ENCODE assay signal across 12 cellular contexts in the genomic region with DNA sequence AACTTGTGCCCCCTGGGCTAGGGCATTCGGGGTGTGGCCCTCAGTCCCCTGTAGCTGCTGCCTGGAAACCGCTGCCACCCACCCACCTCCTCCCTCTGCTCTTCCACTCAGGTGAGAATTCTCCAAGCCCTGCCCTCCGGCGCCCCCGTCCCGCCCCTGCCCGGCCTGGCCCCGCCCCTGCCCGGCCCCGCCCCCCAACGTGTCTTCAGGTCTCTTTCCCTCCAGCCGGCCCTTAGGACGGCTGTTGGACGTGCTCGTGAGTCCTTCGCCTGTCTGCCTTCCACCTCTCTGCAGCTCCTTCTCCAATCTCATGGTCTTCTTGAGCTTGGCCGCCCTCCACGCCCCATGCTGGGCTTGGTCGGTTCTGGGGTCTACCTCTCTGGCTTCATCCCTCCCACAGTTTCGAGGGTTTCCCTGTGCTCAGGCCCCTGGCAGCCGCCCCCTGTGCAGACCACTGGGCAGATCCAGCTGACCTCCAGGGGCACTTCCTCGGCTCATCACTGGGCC. TPM values are rescaled to one million over a fixed set of nuclear protein-coding genes. Genes with fewer than 3 reads are reported as not detected.
DNase-seq lines count a peak whose midpoint lies in the region; ATAC-seq and TF ChIP-seq lines count a peak whose summit lies in the region.
"Had no signal": no experiment of that assay in that cellular context is flagged by ENCODE, and none has a peak within 500 bp of the region (broad histone marks: within the 10 kb centered on the region; RNA-seq: fewer than 3 reads in every experiment).

No MANE protein-coding gene starts in this region.

- no peaks in the 10 kb centered on the region for H3K36me3 ChIP-seq in vagina
- H3K36me3 ChIP-seq: BLaER1 treated with 17β-estradiol and CSF1 and Interleukin-3, amounts not matched to agents 10 nM and 100 nM had no signal

- peak; percentile 74 to 76 for ATAC-seq in activated T-cell treated with anti-CD3 and anti-CD28 coated beads, Interleukin-2, amount 50 U/mL, for 72 hours (replicated peaks in 1 of 2)
- ATAC-seq in foreskin keratinocyte, result peak; percentile 57
- ATAC-seq in stimulated activated naive CD8-positive, alpha-beta T cell treated with anti-CD3 and anti-CD28 coated beads, Interleukin-15, Interleukin-2, amounts not matched to agents 100 U/mL and 50 U/mL, for 24 hours, result peak; percentile 59
- ATAC-seq in GM21390 (IDR thresholded peaks at IDR 0.05; ENCODE audit: unreplicated experiment), result no peak

- H3K4me3 Mint-ChIP-seq in activated T-cell treated with anti-CD3 and anti-CD28 coated beads, Interleukin-2, amount 50 U/mL, for 72 hours, result peak overlapping the region in 1 of 2 donors; percentile 22

- H3K4me3 ChIP-seq in vagina, result no peak overlapping the region
- H3K4me3 ChIP-seq: BLaER1 treated with 17β-estradiol and CSF1 and Interleukin-3, amounts not matched to agents 10 nM and 100 nM had no signal

- H3K4me1 Mint-ChIP-seq in activated T-cell treated with anti-CD3 and anti-CD28 coated beads, Interleukin-2, amount 50 U/mL, for 72 hours (ENCODE audit: low read depth), result peaks cover 8% of the 10 kb centered on the region

- H3K27me3 Mint-ChIP-seq in activated T-cell treated with anti-CD3 and anti-CD28 coated beads, Interleukin-2, amount 50 U/mL, for 72 hours (ENCODE audit: low read depth), result peaks cover 25% of the 10 kb centered on the region

- no peak for TF ChIP-seq CTCF in foreskin keratinocyte (conservative IDR thresholded peaks at IDR 0.05)
- no peak for TF ChIP-seq CTCF in vagina (IDR thresholded peaks at IDR 0.05)

- H3K9me3 ChIP-seq in vagina, result no peaks in the 10 kb centered on the region
- H3K9me3 ChIP-seq: BLaER1 treated with 17β-estradiol and CSF1 and Interleukin-3, amounts not matched to agents 10 nM and 100 nM had no signal

- H3K27ac ChIP-seq in foreskin keratinocyte (no peak overlapping the region), vagina (no peak overlapping the region)
- H3K27ac ChIP-seq: BLaER1 treated with 17β-estradiol and CSF1 and Interleukin-3, amounts not matched to agents 10 nM and 100 nM had no signal

- peaks cover 2% of the 10 kb centered on the region for H3K27me3 ChIP-seq in foreskin keratinocyte
- H3K27me3 ChIP-seq in vagina, result no peaks in the 10 kb centered on the region

- H3K4me1 ChIP-seq in foreskin keratinocyte, result no peaks in the 10 kb centered on the region
- H3K4me1 ChIP-seq in vagina, result no peaks in the 10 kb centered on the region

- no peaks in the 10 kb centered on the region for H3K36me3 Mint-ChIP-seq in activated T-cell treated with anti-CD3 and anti-CD28 coated beads, Interleukin-2, amount 50 U/mL, for 72 hours (ENCODE audit: insufficient read depth in 2 of 2)

- no peaks in the 10 kb centered on the region for H3K9me3 Mint-ChIP-seq in activated T-cell treated with anti-CD3 and anti-CD28 coated beads, Interleukin-2, amount 50 U/mL, for 72 hours

- no peak for TF ChIP-seq POLR2A in vagina (IDR thresholded peaks at IDR 0.05)

- no peak for DNase-seq in activated T-cell treated with anti-CD3 and anti-CD28 coated beads, Interleukin-2, amount 50 U/mL, for 72 hours
- DNase-seq in activated T-cell treated with anti-CD3 and anti-CD28 coated beads, Interleukin-2, amount 50 U/mL, for 48 hours, result no peak
- DNase-seq in OCI-M1 (lab: John Stamatoyannopoulos, UW) (peak; percentile 44), foreskin keratinocyte (no peak), vagina (ENCODE audit: extremely low spot score in 2 of 2) (no peak), NCI-H1105 (lab: John Stamatoyannopoulos, UW) (no peak)
- no peak for DNase-seq in stimulated activated naive CD8-positive, alpha-beta T cell treated with anti-CD3 and anti-CD28 coated beads, Interleukin-15, Interleukin-2, amounts not matched to agents 100 U/mL and 50 U/mL, for 24 hours

- intact Hi-C loops in vagina (cut with DNase I), result no loop called here

- H3K27ac Mint-ChIP-seq in activated T-cell treated with anti-CD3 and anti-CD28 coated beads, Interleukin-2, amount 50 U/mL, for 72 hours, result no peak overlapping the region

RNA-seq across cellular contexts. Expression of a gene that starts 12.2 kb away (rescaled TPM):
- under 1 TPM; 0.60 to 0.62 TPM for total RNA-seq in activated T-cell treated with anti-CD3 and anti-CD28 coated beads, Interleukin-2, amount 50 U/mL, for 72 hours
- total RNA-seq in foreskin keratinocyte (0.24 and 0.28 TPM in 2 replicates), vagina (3.2 TPM)
- 0.30 and 0.31 TPM in 2 replicates for polyA plus RNA-seq in foreskin keratinocyte

RNA-seq across cellular contexts. Expression of a gene that starts 15.2 kb away (rescaled TPM):
- 10 to 100 TPM; 19.8 to 26.8 TPM for total RNA-seq in activated T-cell treated with anti-CD3 and anti-CD28 coated beads, Interleukin-2, amount 50 U/mL, for 72 hours
- total RNA-seq in foreskin keratinocyte (22.7 and 28.8 TPM in 2 replicates), vagina (44.2 TPM)
- polyA plus RNA-seq in foreskin keratinocyte, result 23.5 and 29.2 TPM in 2 replicates

RNA-seq across cellular contexts. Expression of a gene that starts 30.1 kb away (rescaled TPM):
- 100 to 1,000 TPM in 1 of 2 donors, 10 to 100 TPM in 1; 95.6 to 110 TPM for total RNA-seq in activated T-cell treated with anti-CD3 and anti-CD28 coated beads, Interleukin-2, amount 50 U/mL, for 72 hours
- total RNA-seq in foreskin keratinocyte, result 56.2 and 57.3 TPM in 2 replicates
- polyA plus RNA-seq in foreskin keratinocyte, result 59.6 and 60.5 TPM in 2 replicates
- total RNA-seq in vagina, result 51.6 TPM

RNA-seq across cellular contexts. Expression of a gene that starts 34.5 kb away (rescaled TPM):
- 10 to 100 TPM; 85.3 to 88.0 TPM for total RNA-seq in activated T-cell treated with anti-CD3 and anti-CD28 coated beads, Interleukin-2, amount 50 U/mL, for 72 hours
- total RNA-seq in foreskin keratinocyte (5.9 and 7.4 TPM in 2 replicates), vagina (29.2 TPM)
- 4.7 and 6.0 TPM in 2 replicates for polyA plus RNA-seq in foreskin keratinocyte

RNA-seq across cellular contexts. Expression of a gene that starts 50.0 kb away (rescaled TPM):
- 1 to 10 TPM; 1.7 TPM for total RNA-seq in activated T-cell treated with anti-CD3 and anti-CD28 coated beads, Interleukin-2, amount 50 U/mL, for 72 hours
- 0.41 TPM in 1 of 2 replicates, not detected in the other for total RNA-seq in foreskin keratinocyte
- polyA plus RNA-seq in foreskin keratinocyte, result 0.34 and 0.46 TPM in 2 replicates
- total RNA-seq in vagina, result not detected
- total RNA-seq: LHCN-M2, pulmonary artery endothelial cell had no signal
- polyA plus RNA-seq: adipose tissue had no signal
